Comparison of ENCODE assay signal across 28 cellular contexts in the genomic region with DNA sequence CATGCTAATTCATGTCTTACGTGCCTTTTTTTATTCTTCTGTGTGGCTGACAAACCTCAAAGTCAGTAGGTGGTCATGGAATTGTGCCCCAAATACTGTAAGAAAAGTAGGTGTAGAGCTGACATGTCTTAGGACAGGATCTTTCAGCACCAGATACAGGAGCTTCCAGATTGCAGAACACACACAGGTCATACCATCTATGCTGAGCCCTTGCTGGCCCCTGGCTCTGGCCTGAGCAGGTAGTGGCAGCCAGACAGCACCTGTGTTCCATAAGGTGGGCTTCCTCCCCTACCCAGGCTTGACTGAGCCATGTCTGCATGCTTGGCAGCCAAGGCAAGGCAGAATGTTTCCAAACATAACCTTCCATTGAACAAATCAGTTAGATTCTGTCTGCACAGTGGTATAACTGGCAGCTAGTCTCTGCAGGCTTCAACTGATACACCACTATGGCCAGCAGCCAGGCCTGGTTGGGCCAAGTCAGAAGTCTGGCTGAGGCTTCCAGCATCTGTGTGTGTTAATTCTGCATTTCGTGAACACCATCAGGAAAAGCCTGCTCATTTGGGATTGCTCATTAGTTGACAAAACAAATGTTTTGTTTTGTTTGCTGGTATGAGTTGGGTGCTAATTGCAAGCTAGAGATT.
"Had no signal": no experiment of that assay in that cellular context is flagged by ENCODE, and none has a peak within 500 bp of the region (broad histone marks: within the 10 kb centered on the region; RNA-seq: fewer than 3 reads in every experiment).

No MANE protein-coding gene starts in this region.

- H3K4me2 ChIP-seq: smooth muscle cell had no signal

- H3K9me3 ChIP-seq: ascending aorta, esophagus squamous epithelium, mucosa of descending colon, neutrophil, uterus had no signal

- H3K27ac ChIP-seq: ascending aorta, cardiac muscle cell, esophagus squamous epithelium, neutrophil, uterus, WERI-Rb-1 had no signal

- H3K4me3 ChIP-seq: ascending aorta, cardiac muscle cell, lung, mucosa of descending colon, smooth muscle cell, uterus had no signal

- H3K36me3 ChIP-seq: ascending aorta, cardiac muscle cell, esophagus squamous epithelium, neutrophil, uterus, WERI-Rb-1 had no signal

- H3K4me1 ChIP-seq: ascending aorta, uterus had no signal

- H3K27me3 ChIP-seq: ascending aorta, neutrophil, uterus had no signal

- FAIRE-seq: frontal cortex, kidney had no signal

- DNase-seq: activated CD4-positive, alpha-beta memory T cell treated with anti-CD3 and anti-CD28 coated beads for 36 hours; activated CD4-positive, alpha-beta T cell treated with anti-CD3 and anti-CD28 coated beads, Interleukin-2, amount 10 ng/mL, durations not matched to agents 24 days and 14 days; activated CD4-positive, CD25-positive, alpha-beta regulatory T cell treated with anti-CD3 and anti-CD28 coated beads, Interleukin-2, amount 50 U/mL, for 72 hours; activated CD8-positive, alpha-beta memory T cell treated with anti-CD3 and anti-CD28 coated beads, Interleukin-2, amount 50 U/mL, for 48 hours; activated gamma-delta T cell; activated naive CD4-positive, alpha-beta T cell treated with anti-CD3 and anti-CD28 coated beads, Interleukin-2, amount 10 ng/mL, durations not matched to agents 7 days and 5 days; activated naive CD8-positive, alpha-beta T cell treated with anti-CD3 and anti-CD28 coated beads, Interleukin-2, amount 10 ng/mL, durations not matched to agents 7 days and 5 days; activated T-cell treated with anti-CD3 and anti-CD28 coated beads, Interleukin-2, amount 50 U/mL, for 24 hours; esophagus squamous epithelium; kidney; mesendoderm; mucosa of descending colon; retina; stimulated activated CD4-positive, alpha-beta T cell treated with anti-CD3 and anti-CD28 coated beads, Interleukin-1b, Interleukin-23, amount 100 ng/mL, for 48 hours; stimulated activated CD4-positive, alpha-beta T cell treated with anti-CD3 and anti-CD28 coated beads, Interleukin-4, amount 100 ng/mL, for 4 hours; stimulated activated CD8-positive, alpha-beta memory T cell treated with anti-CD3 and anti-CD28 coated beads, Interleukin-4, amount 100 ng/mL, for 48 hours; stimulated activated naive CD8-positive, alpha-beta T cell treated with anti-CD3 and anti-CD28 coated beads, Interleukin-15, amount 100 ng/mL, for 72 hours; T-helper 17 cell; T1000; uterus; WERI-Rb-1 had no signal

- ATAC-seq: mucosa of descending colon; stimulated activated memory B cell treated with anti-CD40 and anti-IgM and Interleukin-4, amounts not matched to agents 10 μg/mL and 1 μg/mL and 100 μg/mL, for 72 hours; stimulated activated naive CD8-positive, alpha-beta T cell treated with anti-CD3 and anti-CD28 coated beads, Interleukin-15, amount 100 ng/mL, for 72 hours; T-helper 17 cell had no signal
